Comparison of ENCODE assay signal across 20 cellular contexts in the genomic region with DNA sequence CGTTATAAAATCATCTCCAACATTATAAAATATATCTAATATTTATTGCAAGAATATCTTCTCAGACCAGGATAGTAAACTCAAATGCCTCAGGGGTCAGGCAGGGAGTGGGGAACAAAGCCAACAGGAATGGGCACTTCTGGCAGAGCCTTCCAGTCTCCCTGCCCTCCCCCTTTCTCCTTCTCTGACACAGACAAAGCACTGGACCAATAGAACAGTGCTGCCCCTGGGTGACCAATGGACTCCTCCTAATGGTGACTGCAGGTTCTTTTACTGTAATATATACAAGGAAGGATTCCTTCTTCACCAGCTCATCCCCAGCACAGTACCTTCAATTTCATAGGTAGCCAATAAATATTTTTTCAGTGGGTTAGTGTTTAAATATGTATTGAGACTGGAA. TPM values are rescaled to one million over a fixed set of nuclear protein-coding genes. Genes with fewer than 3 reads are reported as not detected.
DNase-seq lines count a peak whose midpoint lies in the region; ATAC-seq and TF ChIP-seq lines count a peak whose summit lies in the region.
"Had no signal": no experiment of that assay in that cellular context is flagged by ENCODE, and none has a peak within 500 bp of the region (broad histone marks: within the 10 kb centered on the region; RNA-seq: fewer than 3 reads in every experiment).

No MANE protein-coding gene starts in this region.

- no peak overlapping the region for H3K4me3 ChIP-seq in osteoblast (ENCODE audit: insufficient read depth, low read length)
- H3K4me3 ChIP-seq: GM12878, SK-N-MC had no signal

- no peak overlapping the region for H3K4me2 ChIP-seq in osteoblast (ENCODE audit: insufficient read depth, low read length)

- no peak for ATAC-seq in HG03571 (IDR thresholded peaks at IDR 0.05; ENCODE audit: unreplicated experiment)
- ATAC-seq: GM12878 had no signal

- no peaks in the 10 kb centered on the region for H3K79me2 ChIP-seq in osteoblast (ENCODE audit: insufficient read depth, low read length)

- no peaks in the 10 kb centered on the region for H3K9me3 ChIP-seq in osteoblast (ENCODE audit: low read depth, low read length)
- H3K9me3 ChIP-seq: BE2C had no signal

- no peaks in the 10 kb centered on the region for H3K27me3 ChIP-seq in osteoblast (ENCODE audit: insufficient read depth, low read length)
- H3K27me3 ChIP-seq: BE2C had no signal

- peak; percentile 23 for DNase-seq in A172 (ENCODE audit: low spot score)
- peak; percentile 3 for DNase-seq in EL
- peak; percentile 17 for DNase-seq in NCI-H69 (lab: John Stamatoyannopoulos, UW)
- peak; percentile 41 for DNase-seq in iPS-NIHi11 (ENCODE audit: low spot score)
- DNase-seq in GM20000 (ENCODE audit: low spot score), result no peak
- DNase-seq in osteoblast (ENCODE audit: insufficient read length, low spot score, missing footprints), result no peak
- DNase-seq: BE2C; Calu3; CD4-positive, alpha-beta T cell; GDM1; KG1; MM.1S; NCI-H1105 treated with DMSO at 0.1 percent for 48 hours; NCI-H187 treated with DMSO at 0.1 percent for 48 hours; NCI-H446; NCI-H748 treated with DMSO at 0.1 percent for 48 hours had no signal

- no peak for TF ChIP-seq CTCF in GM20000 (IDR thresholded peaks at IDR 0.05; ENCODE audit: extremely low read depth, missing control alignments)
- no peak for TF ChIP-seq CTCF in osteoblast (IDR thresholded peaks at IDR 0.05; ENCODE audit: extremely low read depth, low read depth, low read length)

- H3K36me3 ChIP-seq in osteoblast (ENCODE audit: insufficient read depth, low read length), result no peaks in the 10 kb centered on the region
- H3K36me3 ChIP-seq: BE2C had no signal

- H2AFZ ChIP-seq in osteoblast (ENCODE audit: low read length), result no peak overlapping the region

- H3K4me1 ChIP-seq in osteoblast (ENCODE audit: insufficient read depth, low read length), result peaks cover 3% of the 10 kb centered on the region
- H3K4me1 ChIP-seq: BE2C had no signal

- H3K27ac ChIP-seq in osteoblast (ENCODE audit: low read depth, low read length), result no peak overlapping the region
- H3K27ac ChIP-seq: SK-N-MC had no signal

- H4K20me1 ChIP-seq in osteoblast (ENCODE audit: insufficient read depth, low read length), result no peaks in the 10 kb centered on the region

RNA-seq across cellular contexts. Expression of a gene that starts 31.1 kb away (rescaled TPM):
- 4.2 and 6.0 TPM in 2 replicates for total RNA-seq in A172 (2014; rRNA removed; shearing (Covaris generic))
- 1.4 and 1.5 TPM in 2 replicates for total RNA-seq in osteoblast
- total RNA-seq: GM12878; T-helper 1 cell treated with Interleukin-12 subunit alpha and Interleukin-12 subunit beta and Interleukin-4 antibody, amounts not matched to agents 30 ng/mL and 1 ng/mL, for 36 hours had no signal

Comparison
In these comparisons a context has a peak if more than half of its experiments do, and no peak if none do; other contexts are left out.
1. DNase-seq: peak in A172 (single experiment), EL (single experiment), NCI-H69 (single experiment) and iPS-NIHi11 (single experiment); none in GM20000 (single experiment) and osteoblast (single experiment).